Comparison of ENCODE assay signal across 1 cellular context in the genomic region with DNA sequence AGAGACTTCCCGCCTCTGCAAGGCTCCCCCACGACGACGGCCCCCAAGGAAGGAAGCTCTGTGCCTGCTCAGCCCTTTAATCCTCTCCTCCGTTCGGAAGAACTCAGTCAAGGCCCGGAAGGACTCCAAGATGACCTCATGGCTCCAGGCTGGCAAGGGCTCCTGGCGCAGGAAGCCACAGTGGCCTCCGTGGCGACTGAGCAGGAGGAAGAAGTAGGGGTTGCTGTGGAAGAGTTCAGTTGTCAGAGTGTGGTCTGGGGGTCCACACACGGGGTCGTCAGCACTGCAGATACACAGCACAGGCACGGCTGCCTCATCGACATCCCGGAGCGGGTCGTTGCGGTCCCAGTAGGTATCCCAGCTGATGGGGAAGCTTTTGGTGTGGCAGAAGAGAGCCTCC.
TF ChIP-seq lines count a peak whose summit lies in the region.

No MANE protein-coding gene starts in this region.

TF ChIP-seq in H1, 55 proteins besides CTCF, POLR2A, EP300 and RAD21:
- TF ChIP-seq, protein P1, sequence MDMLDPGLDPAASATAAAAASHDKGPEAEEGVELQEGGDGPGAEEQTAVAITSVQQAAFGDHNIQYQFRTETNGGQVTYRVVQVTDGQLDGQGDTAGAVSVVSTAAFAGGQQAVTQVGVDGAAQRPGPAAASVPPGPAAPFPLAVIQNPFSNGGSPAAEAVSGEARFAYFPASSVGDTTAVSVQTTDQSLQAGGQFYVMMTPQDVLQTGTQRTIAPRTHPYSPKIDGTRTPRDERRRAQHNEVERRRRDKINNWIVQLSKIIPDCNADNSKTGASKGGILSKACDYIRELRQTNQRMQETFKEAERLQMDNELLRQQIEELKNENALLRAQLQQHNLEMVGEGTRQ (IDR thresholded peaks at IDR 0.05; ENCODE audit: low read length): no peak
- TF ChIP-seq ZNF274 (IDR thresholded peaks at IDR 0.05; ENCODE audit: borderline replicate concordance, extremely low read depth, low read length) (no peak), TAF1 (IDR thresholded peaks at IDR 0.05; ENCODE audit: low read depth, low read length) (no peak), JUND (IDR thresholded peaks at IDR 0.05; ENCODE audit: low read length) (no peak), BCL11A (IDR thresholded peaks at IDR 0.05; ENCODE audit: low read depth in 2 of 2, low read length in 2 of 2) (no peak), MAFK (IDR thresholded peaks at IDR 0.05; ENCODE audit: low read depth, low read length) (no peak), POU5F1 (IDR thresholded peaks at IDR 0.05; ENCODE audit: low read depth, low read length) (no peak), TBP (IDR thresholded peaks at IDR 0.05; ENCODE audit: low read depth, low read length) (no peak), ASH2L (IDR thresholded peaks at IDR 0.05; ENCODE audit: low read length) (no peak), JUN (IDR thresholded peaks at IDR 0.05; ENCODE audit: low read depth, low read length) (no peak), FOSL1 (IDR thresholded peaks at IDR 0.05; ENCODE audit: insufficient read depth, low read depth, low read length) (no peak), SAP30 (IDR thresholded peaks at IDR 0.05; ENCODE audit: insufficient read depth, insufficient replicate concordance, low read length) (no peak)
- TF ChIP-seq, protein P2, sequence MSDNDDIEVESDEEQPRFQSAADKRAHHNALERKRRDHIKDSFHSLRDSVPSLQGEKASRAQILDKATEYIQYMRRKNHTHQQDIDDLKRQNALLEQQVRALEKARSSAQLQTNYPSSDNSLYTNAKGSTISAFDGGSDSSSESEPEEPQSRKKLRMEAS (IDR thresholded peaks at IDR 0.05): no peak
